8 cellular contexts compared by ENCODE assay signal in genomic region chr19:33868821-33869412, GRCh38.
DNase-seq lines count a peak whose midpoint lies in the region; ATAC-seq and TF ChIP-seq lines count a peak whose summit lies in the region.

No MANE protein-coding gene starts in this region.

- no peaks in the 10 kb centered on the region for H3K9me3 Mint-ChIP-seq in chondrocyte (ENCODE audit: low read depth)

- peak; percentile 8; the same call in 1 of the 2 replicates for TF ChIP-seq CTCF in LNCaP clone FGC (IDR thresholded peaks at IDR 0.05; ENCODE audit: control insufficient read depth, extremely low read depth, insufficient read depth)
- peak; percentile 54 for TF ChIP-seq CTCF in chondrocyte (IDR thresholded peaks at IDR 0.05)

- peak; percentile 83 for ATAC-seq in left lobe of liver

- peaks cover 28% of the 10 kb centered on the region for H3K4me1 Mint-ChIP-seq in chondrocyte (ENCODE audit: low read depth)

- peak overlapping the region; percentile 59 for H3K4me3 Mint-ChIP-seq in chondrocyte (ENCODE audit: unreplicated experiment)

- peak overlapping the region; percentile 83 for H3K27ac Mint-ChIP-seq in chondrocyte (ENCODE audit: unreplicated experiment)

- no peaks in the 10 kb centered on the region for H3K27me3 Mint-ChIP-seq in chondrocyte (ENCODE audit: low read depth)

- H3K36me3 Mint-ChIP-seq in chondrocyte (ENCODE audit: low read depth): no peaks in the 10 kb centered on the region

- DNase-seq in LNCaP clone FGC (ENCODE audit: low read depth) (no peak), chondrocyte (ENCODE audit: low spot score) (no peak), left lobe of liver (ENCODE audit: low spot score) (peak; percentile 46), stromal cell of bone marrow (ENCODE audit: low read depth) (peak; percentile 21), NCI-H2081 treated with DMSO at 0.1 percent for 48 hours (lab: John Stamatoyannopoulos, UW) (no peak), SIG-M5 (lab: John Stamatoyannopoulos, UW) (no peak), germinal center (ENCODE audit: low spot score) (no peak)
- no peak for DNase-seq in activated CD4-positive, alpha-beta T cell treated with anti-CD3 and anti-CD28 coated beads for 48 hours

- no peak overlapping the region for H3K4me3 ChIP-seq in LNCaP clone FGC (ENCODE audit: low read depth, low read length)

Comparison
In these comparisons a context has a peak if more than half of its experiments do, and no peak if none do; other contexts are left out.
1. DNase-seq: peak in left lobe of liver (single experiment) and stromal cell of bone marrow (single experiment); none in LNCaP clone FGC (single experiment), chondrocyte (single experiment), activated CD4-positive, alpha-beta T cell treated with anti-CD3 and anti-CD28 coated beads for 48 hours (single experiment), NCI-H2081 treated with DMSO at 0.1 percent for 48 hours (single experiment), SIG-M5 (single experiment) and germinal center (single experiment).